In the genomic region with DNA sequence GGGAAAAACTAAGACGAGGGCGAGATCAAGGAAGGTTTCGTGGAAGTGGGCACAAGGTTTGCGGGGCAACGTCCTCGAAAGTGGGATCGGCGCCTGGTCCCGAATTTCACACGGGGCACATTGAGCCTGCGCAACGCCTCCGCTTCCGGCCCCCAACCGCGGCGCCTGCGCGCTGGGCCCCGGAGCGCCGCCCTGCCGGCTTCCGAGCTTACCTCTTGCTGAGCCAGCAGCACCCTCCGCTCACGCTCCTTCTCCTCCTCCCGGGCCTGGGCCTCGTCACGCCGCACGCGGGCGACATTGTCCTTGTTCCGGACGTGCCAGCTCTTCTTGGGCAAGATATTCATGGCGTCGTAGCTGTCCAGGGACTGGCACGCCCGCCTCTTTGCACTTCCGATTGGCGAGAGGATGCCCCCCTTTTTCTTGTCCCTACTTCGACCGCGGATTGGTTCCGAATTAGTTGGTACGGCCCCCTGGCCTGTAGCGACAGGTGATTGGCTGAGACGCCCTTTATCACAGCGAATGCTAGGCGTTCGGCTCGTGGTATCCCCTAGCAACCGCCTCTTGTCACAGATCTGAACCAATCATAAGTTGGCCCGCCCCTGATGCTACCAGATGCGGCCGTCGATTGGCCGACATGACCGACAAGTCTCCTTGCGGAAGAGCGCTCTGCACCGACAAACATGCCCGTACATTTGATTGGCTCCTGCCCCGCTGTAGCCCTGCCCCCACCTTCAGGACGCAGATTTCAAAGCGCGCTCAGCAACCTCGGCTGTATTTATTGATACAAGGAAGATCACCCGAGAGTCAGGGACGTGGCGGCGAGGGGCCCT, we compare ENCODE assay signal across 8 cellular contexts. TPM values are rescaled to one million over a fixed set of nuclear protein-coding genes. Genes with fewer than 3 reads are reported as not detected.
A peak's percentile ranks its signal among the peaks of the same experiment; 100 is the strongest.
DNase-seq lines count a peak whose midpoint lies in the region; ATAC-seq and TF ChIP-seq lines count a peak whose summit lies in the region.

TSS of gene LENG1 (minus strand) at position 370 of the 830 bp plus-strand sequence. CDS start at position 344, 26 bp downstream.

- H3K4me3 ChIP-seq in GM12864 (ENCODE audit: low read depth, low read length) (peak within 1 kb of the TSS; percentile 62), ovary (peak within 1 kb of the TSS; percentile 86), tibial artery (peak within 1 kb of the TSS; percentile 63 to 64)

- H3K36me3 ChIP-seq in ovary (no peaks in the 10 kb centered on the region), tibial artery (peaks cover 25 to 38% (median 36%) of the 10 kb centered on the region in 3 donors)

- H3K9me3 ChIP-seq in ovary (no peaks in the 10 kb centered on the region), tibial artery (no peaks in the 10 kb centered on the region)

- WGBS in ovary, 3 donors = 0% methylated on average over 71 to 72 of the region's 72 CpGs

- intact Hi-C loops in Right ventricle myocardium inferior (cut with DNase I) = loop anchor here (1.0 kb wide), 1 partner anchor 22 kb away; the partner anchor contains the start of gene CNOT3
- intact Hi-C loops in ovary (cut with DNase I) = loop anchor here in 1 of 4 donors (5.0 kb wide), 1 partner anchor 43 kb away; the partner anchor contains the start of gene RPS9
- intact Hi-C loops in tibial artery (cut with DNase I; ENCODE audit: low total_unique reads) = loop anchor here (2.0 kb wide), 1 partner anchor 23 kb away; the partner anchor contains the start of gene CNOT3

- H3K4me1 ChIP-seq in ovary (ENCODE audit: insufficient read depth) (peaks cover 9% of the 10 kb centered on the region), tibial artery (peaks cover 0 to 42% (median 28%) of the 10 kb centered on the region in 4 donors)

- H3K27ac ChIP-seq in ovary (peak within 1 kb of the TSS; percentile 55 to 93), tibial artery (peak within 1 kb of the TSS; percentile 90 to 93)

- TF ChIP-seq EP300 in ovary (IDR thresholded peaks at IDR 0.05) = no peak

- TF ChIP-seq POLR2A in ovary (IDR thresholded peaks at IDR 0.05) = peak; percentile 83

- peak; percentile 35 for TF ChIP-seq CTCF in GM12864 (IDR thresholded peaks at IDR 0.05; ENCODE audit: low read depth, low read length, missing control alignments)
- peak in 2 of 3 donors; percentile 67 to 69 for TF ChIP-seq CTCF in ovary (IDR thresholded peaks at IDR 0.05)
- peak; percentile 22 to 37 for TF ChIP-seq CTCF in tibial artery (IDR thresholded peaks at IDR 0.05)

- DNase-seq in GM12864 (ENCODE audit: low read depth) = peak; percentile 100
- DNase-seq in NCI-H1105 (lab: John Stamatoyannopoulos, UW) = peak; percentile 100
- peak; percentile 95 for DNase-seq in SKM-1 treated with dmso at 0.1 percent for 144 hours (lab: John Stamatoyannopoulos, UW; ENCODE audit: unreplicated experiment)
- DNase-seq in activated naive CD8-positive, alpha-beta T cell treated with anti-CD3 and anti-CD28 coated beads, Interleukin-2, amount 50 U/mL, for 16 hours (ENCODE audit: low read depth, low spot score) = peak; percentile 97
- peak; percentile 100 for DNase-seq in Right ventricle myocardium inferior (ENCODE audit: missing footprints)
- peak; percentile 99 to 100 (median 99) for DNase-seq in ovary
- DNase-seq in tibial artery = peak; percentile 100

- H3K27me3 ChIP-seq in ovary (no peaks in the 10 kb centered on the region), tibial artery (peaks cover 0 to 20% of the 10 kb centered on the region in 2 donors)

- ATAC-seq in HG02642 (IDR thresholded peaks at IDR 0.05; ENCODE audit: poor library complexity, unreplicated experiment) (peak; percentile 90), Right ventricle myocardium inferior (peak; percentile 95)

RNA-seq across cellular contexts. Expression of gene LENG1, which starts in this region (rescaled TPM):
- total RNA-seq in Right ventricle myocardium inferior (6.6 TPM), ovary (10 to 100 TPM in 1 of 7 donors, 1 to 10 TPM in 6; 6.4 to 11.1 (median 8.5) TPM)
- polyA plus RNA-seq in ovary = 10 to 100 TPM in 1 of 2 donors, 1 to 10 TPM in 1; 5.2 to 14.0 TPM

Comparison
In these comparisons a context has a peak if more than half of its experiments do, and no peak if none do; other contexts are left out.
1. Peak in every context shown above with its lines: DNase-seq, ATAC-seq, H3K4me3 ChIP-seq and H3K27ac ChIP-seq.